37 cellular contexts compared by ENCODE assay signal in the genomic region with DNA sequence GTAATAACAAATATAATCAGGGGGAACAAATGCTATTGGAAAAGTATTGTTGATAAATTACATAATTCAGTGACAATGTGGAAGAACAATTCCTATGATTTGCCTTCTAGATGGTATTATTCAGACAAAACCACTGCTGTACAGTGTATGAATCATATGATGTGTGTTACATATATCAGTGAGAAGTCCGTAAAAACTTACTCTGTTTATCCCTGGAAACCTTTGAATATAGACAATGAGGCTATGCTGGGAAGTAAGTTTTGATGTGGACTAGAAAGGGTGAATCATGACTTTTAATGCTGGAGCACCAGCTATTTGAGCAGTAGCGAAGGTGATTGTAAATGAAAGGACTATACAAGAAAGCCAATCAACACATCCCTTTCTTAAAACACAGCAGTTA.
"Had no signal": no experiment of that assay in that cellular context is flagged by ENCODE, and none has a peak within 500 bp of the region (broad histone marks: within the 10 kb centered on the region; RNA-seq: fewer than 3 reads in every experiment).

No MANE protein-coding gene starts in this region.

- FAIRE-seq: bronchial epithelial cell, colon had no signal

- H3K27ac ChIP-seq: brain microvascular endothelial cell, esophagus muscularis mucosa, gastroesophageal sphincter, heart right ventricle had no signal

- H3K4me3 ChIP-seq: esophagus muscularis mucosa, gastroesophageal sphincter, heart right ventricle had no signal

- H3K9me3 ChIP-seq: esophagus muscularis mucosa, gastroesophageal sphincter, heart right ventricle had no signal

- H3K4me1 ChIP-seq: esophagus muscularis mucosa, gastroesophageal sphincter, heart right ventricle had no signal

- H3K4me3 Mint-ChIP-seq: activated CD4-positive, alpha-beta memory T cell treated with anti-CD3 and anti-CD28 coated beads for 36 hours; activated CD4-positive, alpha-beta T cell treated with anti-CD3 and anti-CD28 coated beads for 36 hours; activated CD4-positive, alpha-beta T cell treated with anti-CD3 and anti-CD28 coated beads, Interleukin-2, amount 10 ng/mL, durations not matched to agents 24 days and 14 days; activated CD8-positive, alpha-beta memory T cell treated with anti-CD3 and anti-CD28 coated beads, Interleukin-2, amount 10 ng/mL, durations not matched to agents 7 days and 5 days; activated CD8-positive, alpha-beta T cell treated with anti-CD3 and anti-CD28 coated beads, Interleukin-2, amount 10 ng/mL, durations not matched to agents 7 days and 5 days; activated naive CD4-positive, alpha-beta T cell treated with anti-CD3 and anti-CD28 coated beads for 36 hours; activated naive CD4-positive, alpha-beta T cell treated with anti-CD3 and anti-CD28 coated beads, Interleukin-2, amount 50 U/mL, for 24 hours; activated naive CD8-positive, alpha-beta T cell treated with anti-CD3 and anti-CD28 coated beads for 36 hours; activated naive CD8-positive, alpha-beta T cell treated with anti-CD3 and anti-CD28 coated beads, Interleukin-2, amount 50 U/mL, for 24 hours; activated T-helper 1 cell treated with anti-CD3 and anti-CD28 coated beads, Interleukin-12 subunit alpha, Interleukin-12 subunit beta, Interleukin-2, Interleukin-4 antibody, amounts not matched to agents 30 ng/mL and 10 ng/mL and 1 ng/mL, durations not matched to agents 14 hours and 24 hours and 36 hours; central memory CD8-positive, alpha-beta T cell; effector memory CD8-positive, alpha-beta T cell; T-cell; T-helper 1 cell treated with Interleukin-12 subunit alpha and Interleukin-12 subunit beta and Interleukin-4 antibody, amounts not matched to agents 30 μg/mL and 1 μg/mL, for 36 hours; T-helper 2 cell treated with Interferon-gamma antibody and Interleukin-4, amounts not matched to agents 5 μg/mL and 100 μg/mL, for 36 hours had no signal

- H3K36me3 ChIP-seq: brain microvascular endothelial cell had no signal

- H3K27me3 ChIP-seq: brain microvascular endothelial cell, esophagus muscularis mucosa, gastroesophageal sphincter, heart right ventricle had no signal

- H3K9me3 Mint-ChIP-seq: activated CD4-positive, alpha-beta memory T cell treated with anti-CD3 and anti-CD28 coated beads for 36 hours; activated CD4-positive, alpha-beta T cell treated with anti-CD3 and anti-CD28 coated beads, Interleukin-2, amount 10 ng/mL, durations not matched to agents 24 days and 14 days; activated naive CD4-positive, alpha-beta T cell treated with anti-CD3 and anti-CD28 coated beads for 36 hours; activated naive CD4-positive, alpha-beta T cell treated with anti-CD3 and anti-CD28 coated beads, Interleukin-2, amount 50 U/mL, for 24 hours; activated naive CD8-positive, alpha-beta T cell treated with anti-CD3 and anti-CD28 coated beads for 36 hours; activated naive CD8-positive, alpha-beta T cell treated with anti-CD3 and anti-CD28 coated beads, Interleukin-2, amount 50 U/mL, for 24 hours; activated T-helper 1 cell treated with anti-CD3 and anti-CD28 coated beads, Interleukin-12 subunit alpha, Interleukin-12 subunit beta, Interleukin-2, Interleukin-4 antibody, amounts not matched to agents 30 ng/mL and 10 ng/mL and 1 ng/mL, durations not matched to agents 14 hours and 24 hours and 36 hours; activated T-helper 2 cell treated with anti-CD3 and anti-CD28 coated beads, Interferon-gamma antibody, Interleukin-2, Interleukin-4, amounts not matched to agents 10 μg/mL and 5 μg/mL and 100 μg/mL, durations not matched to agents 14 hours and 24 hours and 36 hours; central memory CD8-positive, alpha-beta T cell; effector memory CD8-positive, alpha-beta T cell; T-cell; T-helper 1 cell treated with Interleukin-12 subunit alpha and Interleukin-12 subunit beta and Interleukin-4 antibody, amounts not matched to agents 30 μg/mL and 1 μg/mL, for 36 hours; T-helper 2 cell treated with Interferon-gamma antibody and Interleukin-4, amounts not matched to agents 5 μg/mL and 100 μg/mL, for 36 hours had no signal

- H3K27me3 Mint-ChIP-seq: activated CD4-positive, alpha-beta memory T cell treated with anti-CD3 and anti-CD28 coated beads for 36 hours; activated CD4-positive, alpha-beta T cell treated with anti-CD3 and anti-CD28 coated beads for 36 hours; activated CD4-positive, alpha-beta T cell treated with anti-CD3 and anti-CD28 coated beads, Interleukin-2, amount 10 ng/mL, durations not matched to agents 24 days and 14 days; activated CD8-positive, alpha-beta memory T cell treated with anti-CD3 and anti-CD28 coated beads, Interleukin-2, amount 10 ng/mL, durations not matched to agents 7 days and 5 days; activated naive CD4-positive, alpha-beta T cell treated with anti-CD3 and anti-CD28 coated beads, Interleukin-2, amount 50 U/mL, for 24 hours; activated naive CD8-positive, alpha-beta T cell treated with anti-CD3 and anti-CD28 coated beads for 36 hours; activated naive CD8-positive, alpha-beta T cell treated with anti-CD3 and anti-CD28 coated beads, Interleukin-2, amount 50 U/mL, for 24 hours; central memory CD8-positive, alpha-beta T cell; effector memory CD8-positive, alpha-beta T cell; T-cell had no signal

- H3K27ac Mint-ChIP-seq: activated CD4-positive, alpha-beta memory T cell treated with anti-CD3 and anti-CD28 coated beads for 36 hours; activated CD4-positive, alpha-beta T cell treated with anti-CD3 and anti-CD28 coated beads for 36 hours; activated CD4-positive, alpha-beta T cell treated with anti-CD3 and anti-CD28 coated beads, Interleukin-2, amount 10 ng/mL, durations not matched to agents 24 days and 14 days; activated CD8-positive, alpha-beta memory T cell treated with anti-CD3 and anti-CD28 coated beads, Interleukin-2, amount 10 ng/mL, durations not matched to agents 7 days and 5 days; activated CD8-positive, alpha-beta T cell treated with anti-CD3 and anti-CD28 coated beads, Interleukin-2, amount 10 ng/mL, durations not matched to agents 7 days and 5 days; activated naive CD4-positive, alpha-beta T cell treated with anti-CD3 and anti-CD28 coated beads for 36 hours; activated naive CD4-positive, alpha-beta T cell treated with anti-CD3 and anti-CD28 coated beads, Interleukin-2, amount 50 U/mL, for 24 hours; activated naive CD8-positive, alpha-beta T cell treated with anti-CD3 and anti-CD28 coated beads for 36 hours; activated naive CD8-positive, alpha-beta T cell treated with anti-CD3 and anti-CD28 coated beads, Interleukin-2, amount 50 U/mL, for 24 hours; activated T-helper 1 cell treated with anti-CD3 and anti-CD28 coated beads, Interleukin-12 subunit alpha, Interleukin-12 subunit beta, Interleukin-2, Interleukin-4 antibody, amounts not matched to agents 30 ng/mL and 10 ng/mL and 1 ng/mL, durations not matched to agents 14 hours and 24 hours and 36 hours; activated T-helper 2 cell treated with anti-CD3 and anti-CD28 coated beads, Interferon-gamma antibody, Interleukin-2, Interleukin-4, amounts not matched to agents 10 μg/mL and 5 μg/mL and 100 μg/mL, durations not matched to agents 14 hours and 24 hours and 36 hours; effector memory CD8-positive, alpha-beta T cell; T-cell; T-helper 1 cell treated with Interleukin-12 subunit alpha and Interleukin-12 subunit beta and Interleukin-4 antibody, amounts not matched to agents 30 μg/mL and 1 μg/mL, for 36 hours; T-helper 2 cell treated with Interferon-gamma antibody and Interleukin-4, amounts not matched to agents 5 μg/mL and 100 μg/mL, for 36 hours had no signal

- DNase-seq: activated CD4-positive, alpha-beta memory T cell treated with anti-CD3 and anti-CD28 coated beads for 36 hours; activated CD4-positive, alpha-beta T cell treated with anti-CD3 and anti-CD28 coated beads for 36 hours; activated CD4-positive, alpha-beta T cell treated with anti-CD3 and anti-CD28 coated beads, Interleukin-2, amount 10 ng/mL, durations not matched to agents 24 days and 14 days; activated CD4-positive, CD25-positive, alpha-beta regulatory T cell; activated CD4-positive, CD25-positive, alpha-beta regulatory T cell treated with anti-CD3 and anti-CD28 coated beads, Interleukin-2, amount 50 U/mL, for 72 hours; activated CD8-positive, alpha-beta memory T cell treated with anti-CD3 and anti-CD28 coated beads, Interleukin-2, amount 10 ng/mL, durations not matched to agents 7 days and 5 days; activated CD8-positive, alpha-beta memory T cell treated with anti-CD3 and anti-CD28 coated beads, Interleukin-2, amount 50 U/mL, for 4 hours; activated CD8-positive, alpha-beta T cell treated with anti-CD3 and anti-CD28 coated beads, Interleukin-2, amount 10 ng/mL, durations not matched to agents 7 days and 5 days; activated effector memory CD4-positive, alpha-beta T cell treated with anti-CD3 and anti-CD28 coated beads, Interleukin-2, amount 50 U/mL, for 16 hours; activated naive CD4-positive, alpha-beta T cell treated with anti-CD3 and anti-CD28 coated beads for 36 hours; activated naive CD8-positive, alpha-beta T cell treated with anti-CD3 and anti-CD28 coated beads for 36 hours; activated naive CD8-positive, alpha-beta T cell treated with anti-CD3 and anti-CD28 coated beads, Interleukin-2, amount 50 U/mL, for 24 hours; activated T-cell treated with anti-CD3 and anti-CD28 coated beads, Interleukin-2, amount 50 U/mL, for 1 hour; activated T-cell treated with anti-CD3 and anti-CD28 coated beads, Interleukin-2, amount 50 U/mL, for 48 hours; amniotic stem cell; aorta; brain microvascular endothelial cell; cortex of kidney; dermis blood vessel endothelial cell; effector CD4-positive, alpha-beta T cell; effector memory CD8-positive, alpha-beta T cell; erythroblast; foreskin melanocyte; heart right ventricle; SW 1271; T-cell; T1000 had no signal
